Comparison of ENCODE assay signal across 1 cellular context in genomic region chr7:2523941-2524807, GRCh38.
TF ChIP-seq lines count a peak whose summit lies in the region.

No MANE protein-coding gene starts in this region.

TF ChIP-seq in endothelial cell of umbilical vein, 7 proteins besides CTCF, POLR2A, EP300 and RAD21 (continued from another document):
- peak; percentile 70 for TF ChIP-seq FOS (IDR thresholded peaks at IDR 0.05; ENCODE audit: borderline replicate concordance, insufficient read depth, low read length)
